1 cellular context compared by ENCODE assay signal in genomic region chr6:2725364-2725988, GRCh38.
TF ChIP-seq lines count a peak whose summit lies in the region.

No MANE protein-coding gene starts in this region.

TF ChIP-seq in K562, 482 proteins besides CTCF, POLR2A, EP300 and RAD21 (continues in another document):
- TF ChIP-seq, protein P1, sequence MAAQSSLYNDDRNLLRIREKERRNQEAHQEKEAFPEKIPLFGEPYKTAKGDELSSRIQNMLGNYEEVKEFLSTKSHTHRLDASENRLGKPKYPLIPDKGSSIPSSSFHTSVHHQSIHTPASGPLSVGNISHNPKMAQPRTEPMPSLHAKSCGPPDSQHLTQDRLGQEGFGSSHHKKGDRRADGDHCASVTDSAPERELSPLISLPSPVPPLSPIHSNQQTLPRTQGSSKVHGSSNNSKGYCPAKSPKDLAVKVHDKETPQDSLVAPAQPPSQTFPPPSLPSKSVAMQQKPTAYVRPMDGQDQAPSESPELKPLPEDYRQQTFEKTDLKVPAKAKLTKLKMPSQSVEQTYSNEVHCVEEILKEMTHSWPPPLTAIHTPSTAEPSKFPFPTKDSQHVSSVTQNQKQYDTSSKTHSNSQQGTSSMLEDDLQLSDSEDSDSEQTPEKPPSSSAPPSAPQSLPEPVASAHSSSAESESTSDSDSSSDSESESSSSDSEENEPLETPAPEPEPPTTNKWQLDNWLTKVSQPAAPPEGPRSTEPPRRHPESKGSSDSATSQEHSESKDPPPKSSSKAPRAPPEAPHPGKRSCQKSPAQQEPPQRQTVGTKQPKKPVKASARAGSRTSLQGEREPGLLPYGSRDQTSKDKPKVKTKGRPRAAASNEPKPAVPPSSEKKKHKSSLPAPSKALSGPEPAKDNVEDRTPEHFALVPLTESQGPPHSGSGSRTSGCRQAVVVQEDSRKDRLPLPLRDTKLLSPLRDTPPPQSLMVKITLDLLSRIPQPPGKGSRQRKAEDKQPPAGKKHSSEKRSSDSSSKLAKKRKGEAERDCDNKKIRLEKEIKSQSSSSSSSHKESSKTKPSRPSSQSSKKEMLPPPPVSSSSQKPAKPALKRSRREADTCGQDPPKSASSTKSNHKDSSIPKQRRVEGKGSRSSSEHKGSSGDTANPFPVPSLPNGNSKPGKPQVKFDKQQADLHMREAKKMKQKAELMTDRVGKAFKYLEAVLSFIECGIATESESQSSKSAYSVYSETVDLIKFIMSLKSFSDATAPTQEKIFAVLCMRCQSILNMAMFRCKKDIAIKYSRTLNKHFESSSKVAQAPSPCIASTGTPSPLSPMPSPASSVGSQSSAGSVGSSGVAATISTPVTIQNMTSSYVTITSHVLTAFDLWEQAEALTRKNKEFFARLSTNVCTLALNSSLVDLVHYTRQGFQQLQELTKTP (IDR thresholded peaks at IDR 0.05; ENCODE audit: low read depth in 1 of 2, partially characterized antibody in 2 of 2), result peak in 1 of 2 experiments; percentile 29
- TF ChIP-seq ZZZ3 (IDR thresholded peaks at IDR 0.05), result no peak
- no peak for TF ChIP-seq OTX1 (CRISPR knock-in tag; IDR thresholded peaks at IDR 0.05)
- TF ChIP-seq, protein P2, sequence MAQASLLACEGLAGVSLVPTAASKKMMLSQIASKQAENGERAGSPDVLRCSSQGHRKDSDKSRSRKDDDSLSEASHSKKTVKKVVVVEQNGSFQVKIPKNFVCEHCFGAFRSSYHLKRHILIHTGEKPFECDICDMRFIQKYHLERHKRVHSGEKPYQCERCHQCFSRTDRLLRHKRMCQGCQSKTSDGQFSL (CRISPR knock-in tag; IDR thresholded peaks at IDR 0.05), result no peak
- TF ChIP-seq, protein P2 (tag; IDR thresholded peaks at IDR 0.05), result no peak
- TF ChIP-seq POLR2H (tag; IDR thresholded peaks at IDR 0.05; ENCODE audit: low read depth), result no peak
- TF ChIP-seq SMARCA5 (IDR thresholded peaks at IDR 0.05), result peak; percentile 76
- no peak for TF ChIP-seq TFE3 (CRISPR knock-in tag; IDR thresholded peaks at IDR 0.05)
- TF ChIP-seq DDX20 (tag; IDR thresholded peaks at IDR 0.05; ENCODE audit: low read depth), result no peak
- no peak for TF ChIP-seq AFF4 (CRISPR knock-in tag; IDR thresholded peaks at IDR 0.05)
- TF ChIP-seq GATA2 (CRISPR knock-in tag; IDR thresholded peaks at IDR 0.05), result no peak
- no peak for TF ChIP-seq RBM17 (IDR thresholded peaks at IDR 0.05; ENCODE audit: borderline replicate concordance, low read depth, low read length)
- no peak for TF ChIP-seq ZNF75A (CRISPR knock-in tag; IDR thresholded peaks at IDR 0.05)
- no peak for TF ChIP-seq HNRNPUL1 (IDR thresholded peaks at IDR 0.05; ENCODE audit: low read length)
- no peak for TF ChIP-seq ZBTB49 (CRISPR knock-in tag; IDR thresholded peaks at IDR 0.05; ENCODE audit: borderline replicate concordance)
- no peak for TF ChIP-seq ZNF324 (CRISPR knock-in tag; IDR thresholded peaks at IDR 0.05)
- no peak for TF ChIP-seq FOXK1 (CRISPR knock-in tag; IDR thresholded peaks at IDR 0.05; ENCODE audit: borderline replicate concordance)
- TF ChIP-seq ZBTB26 (CRISPR knock-in tag; IDR thresholded peaks at IDR 0.05), result peak; percentile 60; the same call in 1 of the 2 replicates
- TF ChIP-seq FOXJ3 (CRISPR knock-in tag; IDR thresholded peaks at IDR 0.05), result no peak
- TF ChIP-seq SP2 (IDR thresholded peaks at IDR 0.05; ENCODE audit: extremely low read depth, low read depth, low read length, poor library complexity, severe bottlenecking), result no peak
- no peak for TF ChIP-seq JUND (IDR thresholded peaks at IDR 0.05; ENCODE audit: borderline replicate concordance, low read depth, low read length)
- no peak; the same call in 2 of the 3 replicates for TF ChIP-seq JUND (tag; IDR thresholded peaks at IDR 0.05; ENCODE audit: borderline replicate concordance, low read depth, low read length)
- TF ChIP-seq HLTF (IDR thresholded peaks at IDR 0.05), result peak; percentile 82; the same call in 1 of the 2 replicates
- TF ChIP-seq FOXJ2 (tag; IDR thresholded peaks at IDR 0.05), result no peak
- TF ChIP-seq, protein P3, sequence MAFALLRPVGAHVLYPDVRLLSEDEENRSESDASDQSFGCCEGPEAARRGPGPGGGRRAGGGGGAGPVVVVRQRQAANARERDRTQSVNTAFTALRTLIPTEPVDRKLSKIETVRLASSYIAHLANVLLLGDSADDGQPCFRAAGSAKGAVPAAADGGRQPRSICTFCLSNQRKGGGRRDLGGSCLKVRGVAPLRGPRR (CRISPR knock-in tag; IDR thresholded peaks at IDR 0.05), result no peak
- no peak for TF ChIP-seq SETDB1 (IDR thresholded peaks at IDR 0.05; ENCODE audit: low read length)
- TF ChIP-seq ZFPM2 (CRISPR knock-in tag; IDR thresholded peaks at IDR 0.05), result no peak
- peak; percentile 58; the same call in 1 of the 2 replicates for TF ChIP-seq PHB2 (IDR thresholded peaks at IDR 0.05; ENCODE audit: low read depth)
- TF ChIP-seq SP1 (CRISPR knock-in tag; IDR thresholded peaks at IDR 0.05), result no peak
- TF ChIP-seq, protein P4, sequence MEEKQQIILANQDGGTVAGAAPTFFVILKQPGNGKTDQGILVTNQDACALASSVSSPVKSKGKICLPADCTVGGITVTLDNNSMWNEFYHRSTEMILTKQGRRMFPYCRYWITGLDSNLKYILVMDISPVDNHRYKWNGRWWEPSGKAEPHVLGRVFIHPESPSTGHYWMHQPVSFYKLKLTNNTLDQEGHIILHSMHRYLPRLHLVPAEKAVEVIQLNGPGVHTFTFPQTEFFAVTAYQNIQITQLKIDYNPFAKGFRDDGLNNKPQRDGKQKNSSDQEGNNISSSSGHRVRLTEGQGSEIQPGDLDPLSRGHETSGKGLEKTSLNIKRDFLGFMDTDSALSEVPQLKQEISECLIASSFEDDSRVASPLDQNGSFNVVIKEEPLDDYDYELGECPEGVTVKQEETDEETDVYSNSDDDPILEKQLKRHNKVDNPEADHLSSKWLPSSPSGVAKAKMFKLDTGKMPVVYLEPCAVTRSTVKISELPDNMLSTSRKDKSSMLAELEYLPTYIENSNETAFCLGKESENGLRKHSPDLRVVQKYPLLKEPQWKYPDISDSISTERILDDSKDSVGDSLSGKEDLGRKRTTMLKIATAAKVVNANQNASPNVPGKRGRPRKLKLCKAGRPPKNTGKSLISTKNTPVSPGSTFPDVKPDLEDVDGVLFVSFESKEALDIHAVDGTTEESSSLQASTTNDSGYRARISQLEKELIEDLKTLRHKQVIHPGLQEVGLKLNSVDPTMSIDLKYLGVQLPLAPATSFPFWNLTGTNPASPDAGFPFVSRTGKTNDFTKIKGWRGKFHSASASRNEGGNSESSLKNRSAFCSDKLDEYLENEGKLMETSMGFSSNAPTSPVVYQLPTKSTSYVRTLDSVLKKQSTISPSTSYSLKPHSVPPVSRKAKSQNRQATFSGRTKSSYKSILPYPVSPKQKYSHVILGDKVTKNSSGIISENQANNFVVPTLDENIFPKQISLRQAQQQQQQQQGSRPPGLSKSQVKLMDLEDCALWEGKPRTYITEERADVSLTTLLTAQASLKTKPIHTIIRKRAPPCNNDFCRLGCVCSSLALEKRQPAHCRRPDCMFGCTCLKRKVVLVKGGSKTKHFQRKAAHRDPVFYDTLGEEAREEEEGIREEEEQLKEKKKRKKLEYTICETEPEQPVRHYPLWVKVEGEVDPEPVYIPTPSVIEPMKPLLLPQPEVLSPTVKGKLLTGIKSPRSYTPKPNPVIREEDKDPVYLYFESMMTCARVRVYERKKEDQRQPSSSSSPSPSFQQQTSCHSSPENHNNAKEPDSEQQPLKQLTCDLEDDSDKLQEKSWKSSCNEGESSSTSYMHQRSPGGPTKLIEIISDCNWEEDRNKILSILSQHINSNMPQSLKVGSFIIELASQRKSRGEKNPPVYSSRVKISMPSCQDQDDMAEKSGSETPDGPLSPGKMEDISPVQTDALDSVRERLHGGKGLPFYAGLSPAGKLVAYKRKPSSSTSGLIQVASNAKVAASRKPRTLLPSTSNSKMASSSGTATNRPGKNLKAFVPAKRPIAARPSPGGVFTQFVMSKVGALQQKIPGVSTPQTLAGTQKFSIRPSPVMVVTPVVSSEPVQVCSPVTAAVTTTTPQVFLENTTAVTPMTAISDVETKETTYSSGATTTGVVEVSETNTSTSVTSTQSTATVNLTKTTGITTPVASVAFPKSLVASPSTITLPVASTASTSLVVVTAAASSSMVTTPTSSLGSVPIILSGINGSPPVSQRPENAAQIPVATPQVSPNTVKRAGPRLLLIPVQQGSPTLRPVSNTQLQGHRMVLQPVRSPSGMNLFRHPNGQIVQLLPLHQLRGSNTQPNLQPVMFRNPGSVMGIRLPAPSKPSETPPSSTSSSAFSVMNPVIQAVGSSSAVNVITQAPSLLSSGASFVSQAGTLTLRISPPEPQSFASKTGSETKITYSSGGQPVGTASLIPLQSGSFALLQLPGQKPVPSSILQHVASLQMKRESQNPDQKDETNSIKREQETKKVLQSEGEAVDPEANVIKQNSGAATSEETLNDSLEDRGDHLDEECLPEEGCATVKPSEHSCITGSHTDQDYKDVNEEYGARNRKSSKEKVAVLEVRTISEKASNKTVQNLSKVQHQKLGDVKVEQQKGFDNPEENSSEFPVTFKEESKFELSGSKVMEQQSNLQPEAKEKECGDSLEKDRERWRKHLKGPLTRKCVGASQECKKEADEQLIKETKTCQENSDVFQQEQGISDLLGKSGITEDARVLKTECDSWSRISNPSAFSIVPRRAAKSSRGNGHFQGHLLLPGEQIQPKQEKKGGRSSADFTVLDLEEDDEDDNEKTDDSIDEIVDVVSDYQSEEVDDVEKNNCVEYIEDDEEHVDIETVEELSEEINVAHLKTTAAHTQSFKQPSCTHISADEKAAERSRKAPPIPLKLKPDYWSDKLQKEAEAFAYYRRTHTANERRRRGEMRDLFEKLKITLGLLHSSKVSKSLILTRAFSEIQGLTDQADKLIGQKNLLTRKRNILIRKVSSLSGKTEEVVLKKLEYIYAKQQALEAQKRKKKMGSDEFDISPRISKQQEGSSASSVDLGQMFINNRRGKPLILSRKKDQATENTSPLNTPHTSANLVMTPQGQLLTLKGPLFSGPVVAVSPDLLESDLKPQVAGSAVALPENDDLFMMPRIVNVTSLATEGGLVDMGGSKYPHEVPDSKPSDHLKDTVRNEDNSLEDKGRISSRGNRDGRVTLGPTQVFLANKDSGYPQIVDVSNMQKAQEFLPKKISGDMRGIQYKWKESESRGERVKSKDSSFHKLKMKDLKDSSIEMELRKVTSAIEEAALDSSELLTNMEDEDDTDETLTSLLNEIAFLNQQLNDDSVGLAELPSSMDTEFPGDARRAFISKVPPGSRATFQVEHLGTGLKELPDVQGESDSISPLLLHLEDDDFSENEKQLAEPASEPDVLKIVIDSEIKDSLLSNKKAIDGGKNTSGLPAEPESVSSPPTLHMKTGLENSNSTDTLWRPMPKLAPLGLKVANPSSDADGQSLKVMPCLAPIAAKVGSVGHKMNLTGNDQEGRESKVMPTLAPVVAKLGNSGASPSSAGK (IDR thresholded peaks at IDR 0.05), result no peak; the same call in 1 of the 2 replicates
